In genomic region chr17:5031365-5032082, GRCh38 we compare ENCODE assay signal across 8 cellular contexts.
DNase-seq lines count a peak whose midpoint lies in the region; ATAC-seq and TF ChIP-seq lines count a peak whose summit lies in the region.

No MANE protein-coding gene starts in this region.

- H3K36me3 Mint-ChIP-seq in effector memory CD8-positive, alpha-beta T cell (ENCODE audit: insufficient read depth) = peaks cover 8% of the 10 kb centered on the region
- H3K36me3 Mint-ChIP-seq in memory B cell = no peaks in the 10 kb centered on the region

- H3K27me3 Mint-ChIP-seq in effector memory CD8-positive, alpha-beta T cell = no peaks in the 10 kb centered on the region
- no peaks in the 10 kb centered on the region for H3K27me3 Mint-ChIP-seq in memory B cell

- ATAC-seq in HG03196 (IDR thresholded peaks at IDR 0.05; ENCODE audit: unreplicated experiment) (peak; percentile 51), memory B cell (ENCODE audit: low read depth) (peak; percentile 86), HG03095 (IDR thresholded peaks at IDR 0.05; ENCODE audit: unreplicated experiment) (no peak)
- peak; percentile 88 for ATAC-seq in effector memory CD8-positive, alpha-beta T cell (replicated peaks)

- peak overlapping the region; percentile 82 to 86 for H3K4me3 Mint-ChIP-seq in effector memory CD8-positive, alpha-beta T cell
- peak overlapping the region; percentile 83 for H3K4me3 Mint-ChIP-seq in memory B cell

- peak; percentile 84 for TF ChIP-seq CTCF in GM12874 (IDR thresholded peaks at IDR 0.05; ENCODE audit: insufficient read depth, low read depth, low read length)

- H3K4me1 Mint-ChIP-seq in effector memory CD8-positive, alpha-beta T cell (ENCODE audit: low read depth in 2 of 2) = peaks cover 15 to 18% of the 10 kb centered on the region in 2 donors
- peaks cover 4% of the 10 kb centered on the region for H3K4me1 Mint-ChIP-seq in memory B cell

- DNase-seq in NCI-H82 (lab: John Stamatoyannopoulos, UW) = peak; percentile 97
- peak; percentile 48 to 72 for DNase-seq in activated CD8-positive, alpha-beta memory T cell treated with anti-CD3 and anti-CD28 coated beads for 1 hour (ENCODE audit: extremely low read depth in 1 of 2, low read depth in 1 of 2)
- DNase-seq in effector memory CD8-positive, alpha-beta T cell = peak; percentile 84 to 86 (median 85)
- DNase-seq in memory B cell (ENCODE audit: low spot score in 2 of 2) = peak; percentile 79 to 86
- peak; percentile 74 to 87 (median 74) for DNase-seq in stimulated activated CD4-positive, alpha-beta T cell treated with anti-CD3 and anti-CD28 coated beads, TNF-alpha, amount 100 ng/mL, for 24 hours (ENCODE audit: low read depth in 3 of 3)

- H3K27ac Mint-ChIP-seq in effector memory CD8-positive, alpha-beta T cell = peak overlapping the region; percentile 87 to 93
- peak overlapping the region; percentile 87 for H3K27ac Mint-ChIP-seq in memory B cell

- H3K9me3 Mint-ChIP-seq in effector memory CD8-positive, alpha-beta T cell = no peaks in the 10 kb centered on the region
- no peaks in the 10 kb centered on the region for H3K9me3 Mint-ChIP-seq in memory B cell
